Comparison of ENCODE assay signal across 23 cellular contexts in the genomic region with DNA sequence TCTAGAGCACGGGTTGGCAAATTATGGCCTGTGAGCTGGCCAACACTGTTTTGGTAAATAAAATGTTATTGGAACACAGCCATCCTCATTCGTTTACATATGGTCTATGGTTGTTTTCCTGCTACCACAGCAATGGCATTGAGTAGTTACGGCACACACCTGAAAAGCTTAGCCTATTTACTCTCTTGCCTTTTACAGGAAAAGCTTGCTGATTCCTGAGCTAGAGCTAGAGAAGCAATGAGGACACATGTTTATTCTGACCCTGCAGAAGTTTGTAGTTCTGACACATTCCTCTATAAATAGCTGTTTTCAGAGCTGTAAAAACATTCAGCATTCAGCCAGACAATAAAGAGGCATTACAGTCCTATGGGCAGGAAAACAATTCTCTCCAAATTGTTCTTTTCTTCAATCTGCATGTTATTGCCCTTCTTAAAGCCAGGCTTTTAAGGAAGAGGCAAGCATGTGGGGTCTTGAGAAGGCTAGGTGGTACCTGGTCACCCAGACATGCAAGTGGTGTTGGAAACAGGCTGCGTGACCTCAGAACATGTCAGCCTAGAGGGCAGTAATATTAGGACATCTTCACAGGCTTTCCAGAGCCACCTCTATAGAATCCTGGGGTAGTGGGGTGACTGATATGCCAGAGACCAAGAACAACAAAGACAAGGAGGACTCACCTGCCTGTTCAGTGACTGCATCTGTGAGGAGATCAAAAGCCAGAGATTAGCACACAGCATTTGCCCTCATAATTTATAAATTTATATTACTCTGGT. TPM values are rescaled to one million over a fixed set of nuclear protein-coding genes. Genes with fewer than 3 reads are reported as not detected.
"Had no signal": no experiment of that assay in that cellular context is flagged by ENCODE, and none has a peak within 500 bp of the region (broad histone marks: within the 10 kb centered on the region; RNA-seq: fewer than 3 reads in every experiment).

No MANE protein-coding gene starts in this region.

- ATAC-seq: activated naive CD4-positive, alpha-beta T cell treated with anti-CD3 and anti-CD28 coated beads, Interleukin-2, amount 50 U/mL, for 72 hours; left lobe of liver; stimulated activated naive CD8-positive, alpha-beta T cell treated with anti-CD3 and anti-CD28 coated beads, Interleukin-15, Interleukin-2, amounts not matched to agents 100 U/mL and 50 U/mL, for 24 hours had no signal

- H3K4me1 ChIP-seq: adrenal gland, breast epithelium, tibial nerve had no signal

- H3K27ac ChIP-seq: adrenal gland, breast epithelium, tibial nerve had no signal

- H3K4me1 Mint-ChIP-seq: mesothelial cell of epicardium had no signal

- H3K27ac Mint-ChIP-seq: activated naive CD4-positive, alpha-beta T cell treated with anti-CD3 and anti-CD28 coated beads, Interleukin-2, amount 50 U/mL, for 72 hours; mesothelial cell of epicardium had no signal

- DNase-seq: activated CD4-positive, alpha-beta T cell treated with anti-CD3 and anti-CD28 coated beads, Interleukin-2, amount 50 U/mL, for 4 hours; activated CD4-positive, CD25-positive, alpha-beta regulatory T cell treated with anti-CD3 and anti-CD28 coated beads, Interleukin-2, amount 50 U/mL, for 72 hours; activated gamma-delta T cell; adrenal gland; cortex of kidney; erythroblast; hypothalamus; retina; stimulated activated CD4-positive, alpha-beta T cell treated with anti-CD3 and anti-CD28 coated beads, Interleukin-1b, Interleukin-23, amount 100 ng/mL, for 48 hours; stimulated activated CD8-positive, alpha-beta memory T cell treated with anti-CD3 and anti-CD28 coated beads, Interleukin-4, amount 100 ng/mL, for 48 hours; stimulated activated naive CD8-positive, alpha-beta T cell treated with anti-CD3 and anti-CD28 coated beads, Interleukin-15, Interleukin-2, amounts not matched to agents 100 U/mL and 50 U/mL, for 24 hours had no signal

- H3K36me3 ChIP-seq: adrenal gland, breast epithelium, tibial nerve had no signal

- H3K9me3 Mint-ChIP-seq: activated naive CD4-positive, alpha-beta T cell treated with anti-CD3 and anti-CD28 coated beads, Interleukin-2, amount 50 U/mL, for 72 hours; mesothelial cell of epicardium had no signal

- H3K4me3 Mint-ChIP-seq: mesothelial cell of epicardium had no signal

- H3K4me3 ChIP-seq: adrenal gland, breast epithelium, lung, tibial nerve had no signal

- H3K9me3 ChIP-seq: adrenal gland, breast epithelium, tibial nerve had no signal

- H3K27me3 ChIP-seq: adrenal gland, breast epithelium, tibial nerve had no signal

- H3K36me3 Mint-ChIP-seq: activated naive CD4-positive, alpha-beta T cell treated with anti-CD3 and anti-CD28 coated beads, Interleukin-2, amount 50 U/mL, for 72 hours; mesothelial cell of epicardium had no signal

RNA-seq across cellular contexts. Expression of a gene that starts 1.6 kb away (rescaled TPM):
- total RNA-seq: activated CD8-positive, alpha-beta memory T cell treated with anti-CD3 and anti-CD28 coated beads for 36 hours; activated naive CD4-positive, alpha-beta T cell treated with anti-CD3 and anti-CD28 coated beads, Interleukin-2, amount 50 U/mL, for 72 hours; adrenal gland; astrocyte; frontal cortex; left lobe of liver; mesothelial cell of epicardium; myocyte had no signal
- polyA plus RNA-seq: keratinocyte, neural cell had no signal

RNA-seq across cellular contexts. Expression of a gene that starts 44.6 kb away (rescaled TPM):
- total RNA-seq: activated CD8-positive, alpha-beta memory T cell treated with anti-CD3 and anti-CD28 coated beads for 36 hours; activated naive CD4-positive, alpha-beta T cell treated with anti-CD3 and anti-CD28 coated beads, Interleukin-2, amount 50 U/mL, for 72 hours; astrocyte; frontal cortex; left lobe of liver; mesothelial cell of epicardium; myocyte; tibial nerve had no signal
- polyA plus RNA-seq: keratinocyte, neural cell had no signal
